In the genomic region with DNA sequence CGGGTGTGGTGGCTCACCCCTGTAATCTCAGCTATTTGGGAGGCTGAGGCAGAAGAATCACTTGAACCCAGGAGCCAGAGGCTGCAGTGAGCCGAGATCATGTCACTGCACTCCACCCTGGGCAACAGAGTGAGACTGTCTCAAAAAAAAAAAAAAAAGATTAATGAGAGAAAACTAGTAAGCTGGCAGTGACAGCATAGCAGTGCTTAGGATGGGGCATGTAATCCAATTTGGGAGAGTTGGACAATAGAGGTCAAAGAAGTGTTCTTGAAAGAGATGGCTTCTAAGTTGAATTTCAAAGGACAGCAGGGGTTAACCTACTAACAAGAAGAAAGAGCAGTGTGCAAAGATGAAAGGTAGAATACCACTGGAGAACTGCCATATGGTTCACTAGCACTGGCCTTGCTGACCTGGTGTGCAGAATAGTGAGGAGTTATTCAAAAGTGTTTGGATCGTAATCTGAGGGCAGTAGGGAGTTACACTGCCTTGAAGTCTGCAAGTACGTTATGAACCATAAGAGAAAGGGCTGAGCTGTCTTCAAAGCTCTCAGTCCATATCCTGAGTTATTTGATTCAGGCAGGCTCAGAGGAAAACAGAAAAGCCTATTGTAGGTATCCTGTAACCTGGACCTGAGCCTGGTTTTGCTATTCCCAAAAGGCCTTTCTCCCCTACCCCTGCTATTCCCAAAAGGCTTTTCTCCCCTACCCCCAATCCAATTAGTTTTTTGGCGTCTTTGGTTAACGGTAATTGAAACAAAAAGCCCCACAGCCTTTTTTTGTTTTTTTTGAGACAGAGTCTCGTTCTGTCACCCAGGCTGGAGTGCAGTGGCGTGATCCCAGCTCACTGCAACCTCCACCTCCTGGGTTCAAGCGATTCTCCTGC, we compare ENCODE assay signal across 15 cellular contexts. TPM values are rescaled to one million over a fixed set of nuclear protein-coding genes. Genes with fewer than 3 reads are reported as not detected.
DNase-seq lines count a peak whose midpoint lies in the region; ATAC-seq and TF ChIP-seq lines count a peak whose summit lies in the region.
"Had no signal": no experiment of that assay in that cellular context is flagged by ENCODE, and none has a peak within 500 bp of the region (broad histone marks: within the 10 kb centered on the region; RNA-seq: fewer than 3 reads in every experiment).

No MANE protein-coding gene starts in this region.

- H3K27me3 ChIP-seq in neural progenitor cell: no peaks in the 10 kb centered on the region
- H3K27me3 ChIP-seq: ovary had no signal

- no peak overlapping the region for H2AFZ ChIP-seq in neural progenitor cell (replicated peaks)

- no peak overlapping the region for H3K27ac Mint-ChIP-seq in activated T-cell treated with anti-CD3 and anti-CD28 coated beads, Interleukin-2, amount 50 U/mL, for 72 hours
- H3K27ac Mint-ChIP-seq in HFFc6 (no peak overlapping the region), neural progenitor cell (no peak overlapping the region)
- H3K27ac Mint-ChIP-seq in activated T-helper 17 cell treated with anti-CD3 and anti-CD28 coated beads, Interleukin-2, amount 50 U/mL, for 72 hours: no peak overlapping the region

- no peak overlapping the region for H3K9ac ChIP-seq in neural progenitor cell

- peaks cover 12% of the 10 kb centered on the region for H3K36me3 ChIP-seq in neural progenitor cell
- H3K36me3 ChIP-seq: ovary had no signal

- peaks cover 42% of the 10 kb centered on the region for H3F3A ChIP-seq in neural progenitor cell (ENCODE audit: low read depth)

- no peaks in the 10 kb centered on the region for H3K9me3 ChIP-seq in neural progenitor cell (ENCODE audit: low read depth)
- H3K9me3 ChIP-seq: HAP-1, ovary had no signal

- H4K20me1 ChIP-seq in neural progenitor cell (ENCODE audit: low read depth): peaks cover 41% of the 10 kb centered on the region

- TF ChIP-seq CTCF in HFFc6 (IDR thresholded peaks at IDR 0.05) (no peak), neural progenitor cell (IDR thresholded peaks at IDR 0.05) (no peak)

- peaks cover 9 to 38% of the 10 kb centered on the region in 2 donors for H3K36me3 Mint-ChIP-seq in activated T-cell treated with anti-CD3 and anti-CD28 coated beads, Interleukin-2, amount 50 U/mL, for 72 hours (ENCODE audit: insufficient read depth in 2 of 2)
- H3K36me3 Mint-ChIP-seq in HFFc6 (ENCODE audit: low read depth) (peaks cover 15% of the 10 kb centered on the region), neural progenitor cell (peaks cover 11% of the 10 kb centered on the region)
- peaks cover 48% of the 10 kb centered on the region for H3K36me3 Mint-ChIP-seq in activated T-helper 17 cell treated with anti-CD3 and anti-CD28 coated beads, Interleukin-2, amount 50 U/mL, for 72 hours (ENCODE audit: low read depth)

- peak overlapping the region; percentile 4 to 18 for H3K4me3 Mint-ChIP-seq in activated T-cell treated with anti-CD3 and anti-CD28 coated beads, Interleukin-2, amount 50 U/mL, for 72 hours
- H3K4me3 Mint-ChIP-seq in HFFc6: 0 out of 2 replicates have a peak overlapping the region, but pooled peaks have one; percentile 9
- peak overlapping the region; percentile 90 for H3K4me3 Mint-ChIP-seq in activated T-helper 17 cell treated with anti-CD3 and anti-CD28 coated beads, Interleukin-2, amount 50 U/mL, for 72 hours
- H3K4me3 Mint-ChIP-seq in neural progenitor cell: peak overlapping the region; percentile 13

- peaks cover 40% of the 10 kb centered on the region for H3K4me1 Mint-ChIP-seq in activated T-cell treated with anti-CD3 and anti-CD28 coated beads, Interleukin-2, amount 50 U/mL, for 72 hours (ENCODE audit: low read depth)
- peaks cover 48% of the 10 kb centered on the region for H3K4me1 Mint-ChIP-seq in HFFc6 (ENCODE audit: low read depth)
- peaks cover 4% of the 10 kb centered on the region for H3K4me1 Mint-ChIP-seq in activated T-helper 17 cell treated with anti-CD3 and anti-CD28 coated beads, Interleukin-2, amount 50 U/mL, for 72 hours
- peaks cover 28% of the 10 kb centered on the region for H3K4me1 Mint-ChIP-seq in neural progenitor cell

- no peak for ATAC-seq in activated T-cell treated with anti-CD3 and anti-CD28 coated beads, Interleukin-2, amount 50 U/mL, for 72 hours (replicated peaks in 1 of 2)
- no peak for ATAC-seq in activated T-helper 17 cell treated with anti-CD3 and anti-CD28 coated beads, Interleukin-2, amount 50 U/mL, for 72 hours (replicated peaks)
- no peak for ATAC-seq in HG02588 (IDR thresholded peaks at IDR 0.05; ENCODE audit: unreplicated experiment)

- peaks cover 15% of the 10 kb centered on the region for H3K4me1 ChIP-seq in neural progenitor cell

- no peak overlapping the region for H3K4me3 ChIP-seq in neural progenitor cell
- H3K4me3 ChIP-seq: HAP-1, ovary had no signal

- H3K27me3 Mint-ChIP-seq in activated T-cell treated with anti-CD3 and anti-CD28 coated beads, Interleukin-2, amount 50 U/mL, for 72 hours (ENCODE audit: low read depth): no peaks in the 10 kb centered on the region
- H3K27me3 Mint-ChIP-seq in HFFc6 (ENCODE audit: insufficient read depth) (no peaks in the 10 kb centered on the region; the same call in 1 of the 2 replicates), neural progenitor cell (ENCODE audit: insufficient read depth, low read depth) (peaks cover 4% of the 10 kb centered on the region)
- no peaks in the 10 kb centered on the region for H3K27me3 Mint-ChIP-seq in activated T-helper 17 cell treated with anti-CD3 and anti-CD28 coated beads, Interleukin-2, amount 50 U/mL, for 72 hours

- peak overlapping the region; percentile 2 for H3K4me2 ChIP-seq in neural progenitor cell

- H3K9me3 Mint-ChIP-seq in activated T-cell treated with anti-CD3 and anti-CD28 coated beads, Interleukin-2, amount 50 U/mL, for 72 hours: no peaks in the 10 kb centered on the region
- H3K9me3 Mint-ChIP-seq in HFFc6: no peaks in the 10 kb centered on the region
- H3K9me3 Mint-ChIP-seq in activated T-helper 17 cell treated with anti-CD3 and anti-CD28 coated beads, Interleukin-2, amount 50 U/mL, for 72 hours: no peaks in the 10 kb centered on the region
- no peaks in the 10 kb centered on the region for H3K9me3 Mint-ChIP-seq in neural progenitor cell

- peaks cover 70% of the 10 kb centered on the region for H3K79me2 ChIP-seq in neural progenitor cell (ENCODE audit: low read depth)

- no peak overlapping the region for H3K27ac ChIP-seq in neural progenitor cell
- H3K27ac ChIP-seq: ovary had no signal

- no peak for DNase-seq in activated T-cell treated with anti-CD3 and anti-CD28 coated beads, Interleukin-2, amount 50 U/mL, for 72 hours
- DNase-seq in activated T-cell treated with anti-CD3 and anti-CD28 coated beads, Interleukin-2, amount 50 U/mL, for 1 hour: no peak
- no peak for DNase-seq in HFFc6
- DNase-seq in neural progenitor cell (ENCODE audit: low spot score): peak; percentile 23
- DNase-seq in HuH-7 (ENCODE audit: low spot score): no peak
- DNase-seq in RPMI8226: no peak
- DNase-seq: amniotic stem cell, Karpas-422, NCI-H1694 treated with DMSO at 0.1 percent for 48 hours, NCI-H526, ovary, SIG-M5 had no signal

RNA-seq across cellular contexts. Expression of a gene that starts 3.4 kb away (rescaled TPM):
- 100 to 1,000 TPM; 284 to 325 TPM for total RNA-seq in activated T-cell treated with anti-CD3 and anti-CD28 coated beads, Interleukin-2, amount 50 U/mL, for 72 hours
- total RNA-seq in HFFc6 (2021; fragmentation: NEBNext Ultra II Directional; extraction: Animal tissue kit (Norgen Biotek cat#: 25700)): 10 to 100 TPM; 78.1 to 97.9 (median 84.7) TPM
- 100 to 1,000 TPM in 1 of 2 donors, 10 to 100 TPM in 1; 72.7 to 131 TPM for total RNA-seq in activated T-helper 17 cell treated with anti-CD3 and anti-CD28 coated beads, Interleukin-2, amount 50 U/mL, for 72 hours
- 72.5 and 109 TPM in 2 replicates for total RNA-seq in neural progenitor cell (ENCODE audit: low replicate concordance)

RNA-seq across cellular contexts. Expression of a gene that starts 17.0 kb away (rescaled TPM):
- not detected for total RNA-seq in activated T-cell treated with anti-CD3 and anti-CD28 coated beads, Interleukin-2, amount 50 U/mL, for 72 hours
- not detected for total RNA-seq in HFFc6 (2021; fragmentation: NEBNext Ultra II Directional; extraction: Animal tissue kit (Norgen Biotek cat#: 25700))
- not detected for total RNA-seq in activated T-helper 17 cell treated with anti-CD3 and anti-CD28 coated beads, Interleukin-2, amount 50 U/mL, for 72 hours
- 1.3 and 4.2 TPM in 2 replicates for total RNA-seq in neural progenitor cell (ENCODE audit: low replicate concordance)
- total RNA-seq: ovary had no signal

RNA-seq across cellular contexts. Expression of a gene that starts 44.3 kb away (rescaled TPM):
- total RNA-seq in activated T-cell treated with anti-CD3 and anti-CD28 coated beads, Interleukin-2, amount 50 U/mL, for 72 hours: 10 to 100 TPM; 20.6 to 23.9 TPM
- total RNA-seq in HFFc6 (2021; fragmentation: NEBNext Ultra II Directional; extraction: Animal tissue kit (Norgen Biotek cat#: 25700)): 10 to 100 TPM; 20.2 to 23.8 (median 21.0) TPM
- total RNA-seq in activated T-helper 17 cell treated with anti-CD3 and anti-CD28 coated beads, Interleukin-2, amount 50 U/mL, for 72 hours: 10 to 100 TPM; 36.7 to 37.1 TPM
- 30.4 and 51.3 TPM in 2 replicates for total RNA-seq in neural progenitor cell (ENCODE audit: low replicate concordance)

Comparison
In these comparisons a context has a peak if more than half of its experiments do, and no peak if none do; other contexts are left out.
1. H3K4me3 Mint-ChIP-seq: peak in every context shown above with its lines; median percentile 90 in activated T-helper 17 cell treated with anti-CD3 and anti-CD28 coated beads, Interleukin-2, amount 50 U/mL, for 72 hours; 13 in neural progenitor cell; 11 in activated T-cell treated with anti-CD3 and anti-CD28 coated beads, Interleukin-2, amount 50 U/mL, for 72 hours; 9 in HFFc6.